ENCODE assay signal across 8 cellular contexts in the genomic region with DNA sequence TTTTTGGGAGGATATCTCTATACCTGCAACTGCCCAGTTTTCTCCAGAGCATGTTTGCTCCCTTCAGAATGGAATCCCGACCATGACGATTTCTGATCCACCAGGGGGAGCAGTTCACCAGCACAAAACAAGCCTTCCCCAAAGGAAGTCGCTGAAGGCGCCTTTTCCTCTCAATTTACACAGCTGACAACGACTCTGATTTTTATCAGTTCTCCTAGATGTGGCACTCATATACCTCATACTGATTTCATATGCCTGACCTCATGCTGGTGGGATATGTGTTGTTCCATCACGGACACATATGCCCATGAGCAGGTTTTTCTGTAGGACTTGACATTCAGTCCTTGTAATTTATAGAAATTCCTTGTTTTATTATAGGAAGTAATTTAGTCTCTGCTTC.
A peak's percentile ranks its signal among the peaks of the same experiment; 100 is the strongest.
DNase-seq lines count a peak whose midpoint lies in the region; FAIRE-seq and TF ChIP-seq lines count a peak whose summit lies in the region.

No MANE protein-coding gene starts in this region.

- H3K4me3 ChIP-seq in vagina, result no peak overlapping the region

- intact Hi-C loops in posterior cingulate gyrus (cut with DNase I), result loop anchor here (1.0 to 5.0 kb wide), 3 partner anchors 1086 to 1633 kb away; no protein-coding TSS in a partner anchor
- intact Hi-C loops in vagina (cut with DNase I), result loop anchor here (10.0 kb wide), 1 partner anchor 1975 kb away; no protein-coding TSS in a partner anchor

- TF ChIP-seq POLR2A in vagina (IDR thresholded peaks at IDR 0.05), result no peak

- peaks cover 27% of the 10 kb centered on the region for H3K4me1 ChIP-seq in vagina

- TF ChIP-seq CTCF in vagina (IDR thresholded peaks at IDR 0.05), result peak; percentile 81 to 87 (median 82)

- no peaks in the 10 kb centered on the region for H3K27me3 ChIP-seq in vagina

- no peaks in the 10 kb centered on the region for H3K9me3 ChIP-seq in vagina

- DNase-seq in Ammon's horn (ENCODE audit: low spot score) (peak; percentile 84), GM19239 (ENCODE audit: insufficient read length, low spot score) (peak; percentile 8), KG1 (lab: John Stamatoyannopoulos, UW) (peak; percentile 12), RPMI7951 (ENCODE audit: low read depth) (peak; percentile 71), glomerular endothelial cell (ENCODE audit: extremely low read depth, low read depth, low spot score) (peak; percentile 91), posterior cingulate gyrus (peak in 9 of 10 donors; percentile 30 to 91 (median 64)), vagina (ENCODE audit: extremely low spot score in 2 of 2) (no peak)
- DNase-seq in activated gamma-delta T cell treated with anti-CD3 and anti-CD28 coated beads, Interleukin-2, amount 50 U/mL, for 16 hours (ENCODE audit: low read depth), result peak; percentile 15

- no peak for FAIRE-seq in GM19239 (lab: Jason Lieb, UNC)

- no peaks in the 10 kb centered on the region for H3K36me3 ChIP-seq in vagina

- H3K27ac ChIP-seq in vagina, result peak overlapping the region; percentile 12

Comparison
In these comparisons a context has a peak if more than half of its experiments do, and no peak if none do; other contexts are left out.
1. DNase-seq: peak in Ammon's horn (single experiment), GM19239 (single experiment), KG1 (single experiment), RPMI7951 (single experiment), activated gamma-delta T cell treated with anti-CD3 and anti-CD28 coated beads, Interleukin-2, amount 50 U/mL, for 16 hours (single experiment), glomerular endothelial cell (single experiment) and posterior cingulate gyrus (9 of 10); none in vagina (0 of 2).